ENCODE assay signal across 1 cellular context in genomic region chr16:51151435-51151950, GRCh38.
TF ChIP-seq lines count a peak whose summit lies in the region.

No MANE protein-coding gene starts in this region.

TF ChIP-seq in HepG2, 621 proteins besides CTCF, POLR2A, EP300 and RAD21 (continued from another document and continues in another):
- no peak for TF ChIP-seq ZKSCAN1 (IDR thresholded peaks at IDR 0.05; ENCODE audit: low read length)
- TF ChIP-seq KDM1A (CRISPR knock-in tag; IDR thresholded peaks at IDR 0.05), result no peak
- no peak for TF ChIP-seq MED1 (CRISPR knock-in tag; IDR thresholded peaks at IDR 0.05)
- no peak for TF ChIP-seq MAFK (conservative IDR thresholded peaks at IDR 0.05 in 1 of 2, IDR thresholded peaks at IDR 0.05 in 1 of 2; ENCODE audit: low read length in 2 of 2)
- TF ChIP-seq PCBP1 (IDR thresholded peaks at IDR 0.05; ENCODE audit: borderline replicate concordance, low read depth, low read length), result no peak
- TF ChIP-seq MAFF (IDR thresholded peaks at IDR 0.05; ENCODE audit: low read depth, low read length), result no peak
- TF ChIP-seq LCORL (IDR thresholded peaks at IDR 0.05), result no peak
- peak; percentile 14; the same call in 1 of the 2 replicates for TF ChIP-seq LCORL (CRISPR knock-in tag; IDR thresholded peaks at IDR 0.05)
- TF ChIP-seq ZNF556 (CRISPR knock-in tag; IDR thresholded peaks at IDR 0.05; ENCODE audit: borderline replicate concordance), result no peak
- TF ChIP-seq TFAP4 (IDR thresholded peaks at IDR 0.05; ENCODE audit: borderline replicate concordance, low read depth), result no peak
- no peak for TF ChIP-seq MTF2 (CRISPR knock-in tag; IDR thresholded peaks at IDR 0.05; ENCODE audit: borderline replicate concordance)
- TF ChIP-seq ZFP82 (CRISPR knock-in tag; IDR thresholded peaks at IDR 0.05; ENCODE audit: borderline replicate concordance), result no peak
- no peak for TF ChIP-seq TBP (CRISPR knock-in tag; IDR thresholded peaks at IDR 0.05)
- no peak for TF ChIP-seq ETS1 (CRISPR knock-in tag; IDR thresholded peaks at IDR 0.05)
- TF ChIP-seq HIC2 (CRISPR knock-in tag; IDR thresholded peaks at IDR 0.05; ENCODE audit: low read depth), result no peak
- no peak for TF ChIP-seq NCOA1 (CRISPR knock-in tag; IDR thresholded peaks at IDR 0.05)
- TF ChIP-seq SP4 (CRISPR knock-in tag; IDR thresholded peaks at IDR 0.05), result no peak
- no peak for TF ChIP-seq ZEB1 (IDR thresholded peaks at IDR 0.05; ENCODE audit: insufficient replicate concordance, low read depth)
- 0 out of 2 replicates have a peak, but pooled peaks have one; percentile 30 for TF ChIP-seq SALL1 (CRISPR knock-in tag; IDR thresholded peaks at IDR 0.05)
- TF ChIP-seq KLF6 (CRISPR knock-in tag; IDR thresholded peaks at IDR 0.05), result no peak; the same call in 1 of the 2 replicates
- peak; percentile 8 for TF ChIP-seq YY1 (IDR thresholded peaks at IDR 0.05; ENCODE audit: insufficient read depth, insufficient replicate concordance, low read depth, low read length)
- no peak for TF ChIP-seq ZNF367 (CRISPR knock-in tag; IDR thresholded peaks at IDR 0.05; ENCODE audit: borderline replicate concordance)
- TF ChIP-seq ZBTB10 (CRISPR knock-in tag; IDR thresholded peaks at IDR 0.05; ENCODE audit: borderline replicate concordance), result 0 out of 2 replicates have a peak, but pooled peaks have one; percentile 22
- TF ChIP-seq TCF12 (IDR thresholded peaks at IDR 0.05), result no peak
- no peak for TF ChIP-seq TCF12 (CRISPR knock-in tag; IDR thresholded peaks at IDR 0.05)
- TF ChIP-seq GRHL1 (CRISPR knock-in tag; conservative IDR thresholded peaks at IDR 0.05), result no peak
- no peak for TF ChIP-seq HMG20A (CRISPR knock-in tag; IDR thresholded peaks at IDR 0.05; ENCODE audit: borderline replicate concordance)
- TF ChIP-seq ATM (IDR thresholded peaks at IDR 0.05; ENCODE audit: borderline replicate concordance), result no peak
- no peak; the same call in 1 of the 2 replicates for TF ChIP-seq ZNF589 (CRISPR knock-in tag; conservative IDR thresholded peaks at IDR 0.05)
- TF ChIP-seq ZBTB2 (CRISPR knock-in tag; IDR thresholded peaks at IDR 0.05; ENCODE audit: low read depth), result peak; percentile 51; the same call in 1 of the 2 replicates
- peak; percentile 23; the same call in 1 of the 2 replicates for TF ChIP-seq ZNF746 (CRISPR knock-in tag; IDR thresholded peaks at IDR 0.05)
- TF ChIP-seq SAP130 (CRISPR knock-in tag; IDR thresholded peaks at IDR 0.05; ENCODE audit: low read depth), result peak; percentile 15; the same call in 1 of the 2 replicates
- TF ChIP-seq KDM5A (IDR thresholded peaks at IDR 0.05; ENCODE audit: borderline replicate concordance, low read length), result no peak
- TF ChIP-seq MIXL1 (CRISPR knock-in tag; IDR thresholded peaks at IDR 0.05), result no peak; the same call in 1 of the 2 replicates
- TF ChIP-seq ZNF253 (CRISPR knock-in tag; IDR thresholded peaks at IDR 0.05; ENCODE audit: borderline replicate concordance), result no peak
- TF ChIP-seq ZMYM4 (CRISPR knock-in tag; IDR thresholded peaks at IDR 0.05), result no peak
- no peak for TF ChIP-seq TERF1 (CRISPR knock-in tag; IDR thresholded peaks at IDR 0.05)
- no peak for TF ChIP-seq TCF7L2 (IDR thresholded peaks at IDR 0.05; ENCODE audit: low read depth, low read length)
- no peak for TF ChIP-seq THAP8 (CRISPR knock-in tag; IDR thresholded peaks at IDR 0.05; ENCODE audit: borderline replicate concordance)
- no peak for TF ChIP-seq ZNF260 (CRISPR knock-in tag; IDR thresholded peaks at IDR 0.05; ENCODE audit: borderline replicate concordance, low read depth)
- TF ChIP-seq ZNF121 (CRISPR knock-in tag; IDR thresholded peaks at IDR 0.05), result no peak
- peak; percentile 65 for TF ChIP-seq PBX2 (CRISPR knock-in tag; IDR thresholded peaks at IDR 0.05)
- no peak for TF ChIP-seq ZMAT3 (CRISPR knock-in tag; conservative IDR thresholded peaks at IDR 0.05)
- no peak for TF ChIP-seq SOX6 (IDR thresholded peaks at IDR 0.05)
- no peak for TF ChIP-seq SOX6 (CRISPR knock-in tag; IDR thresholded peaks at IDR 0.05)
- peak; percentile 47; the same call in 1 of the 2 replicates for TF ChIP-seq ZNF281 (CRISPR knock-in tag; IDR thresholded peaks at IDR 0.05; ENCODE audit: borderline replicate concordance)
- no peak for TF ChIP-seq ZNF788 (CRISPR knock-in tag; IDR thresholded peaks at IDR 0.05; ENCODE audit: borderline replicate concordance)
- no peak for TF ChIP-seq STAT6 (CRISPR knock-in tag; IDR thresholded peaks at IDR 0.05; ENCODE audit: borderline replicate concordance)
